Comparison of ENCODE assay signal across 9 cellular contexts in the genomic region with DNA sequence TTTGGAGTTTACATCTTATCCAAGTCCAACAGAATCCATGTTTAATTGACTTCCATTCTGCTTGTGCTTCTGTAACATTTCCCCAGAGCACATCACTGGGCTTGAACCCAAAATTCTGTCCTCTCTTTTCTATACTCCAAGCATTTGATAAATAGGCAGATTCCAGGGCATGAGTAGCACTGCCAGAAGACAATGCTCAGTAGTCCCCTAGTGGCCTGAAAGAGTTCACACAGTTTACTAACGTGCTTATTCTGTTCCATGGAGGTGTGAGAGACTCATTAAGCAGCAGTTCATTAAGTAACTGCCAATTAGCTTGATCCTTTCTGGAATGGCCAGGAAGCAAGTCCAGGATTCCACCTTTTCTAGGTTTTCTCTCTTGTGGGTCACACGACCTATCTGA. TPM values are rescaled to one million over a fixed set of nuclear protein-coding genes. Genes with fewer than 3 reads are reported as not detected.
DNase-seq lines count a peak whose midpoint lies in the region; ATAC-seq and TF ChIP-seq lines count a peak whose summit lies in the region.
"Had no signal": no experiment of that assay in that cellular context is flagged by ENCODE, and none has a peak within 500 bp of the region (broad histone marks: within the 10 kb centered on the region; RNA-seq: fewer than 3 reads in every experiment).

No MANE protein-coding gene starts in this region.

- H3K4me3 Mint-ChIP-seq in activated CD8-positive, alpha-beta T cell treated with anti-CD3 and anti-CD28 coated beads for 36 hours, result no peak overlapping the region

- H3K9me3 Mint-ChIP-seq in activated CD8-positive, alpha-beta T cell treated with anti-CD3 and anti-CD28 coated beads for 36 hours, result no peaks in the 10 kb centered on the region

- no peak overlapping the region for H3K9ac ChIP-seq in colonic mucosa (ENCODE audit: low read depth in 2 of 2, low read length in 2 of 2)

- in situ Hi-C loops in KBM-7 (cut with MboI; ENCODE audit: low pct_unique_long_range_greater_than_20kb, low sequenced_read_pairs), result no loop called here

- TF ChIP-seq CTCF in GM10248 (IDR thresholded peaks at IDR 0.05; ENCODE audit: control extremely low read depth, extremely low read depth, low read depth, missing control alignments) (peak; percentile 43), colonic mucosa (IDR thresholded peaks at IDR 0.05) (peak; percentile 38)
- no peak for TF ChIP-seq CTCF in activated CD8-positive, alpha-beta T cell treated with anti-CD3 and anti-CD28 coated beads for 36 hours (IDR thresholded peaks at IDR 0.05)

- intact Hi-C loops in colonic mucosa (cut with DNase I), result no loop called here
- intact Hi-C loops in activated CD8-positive, alpha-beta T cell treated with anti-CD3 and anti-CD28 coated beads for 36 hours (cut with micrococcal nuclease), result no loop called here

- no peaks in the 10 kb centered on the region for H3K36me3 Mint-ChIP-seq in activated CD8-positive, alpha-beta T cell treated with anti-CD3 and anti-CD28 coated beads for 36 hours (ENCODE audit: low read depth)

- CTCF ChIA-PET in GM10248 (lab: Yijun Ruan, JAX), result interaction anchor here (1.0 to 1.8 kb wide), 2 partner anchors 9 to 12 kb away, joined by 3 to 5 read pairs; a partner anchor contains a TSS
- CTCF ChIA-PET in activated CD8-positive, alpha-beta T cell treated with anti-CD3 and anti-CD28 coated beads for 36 hours (lab: Charles Lee), result interaction anchor here (1.2 kb wide), 1 partner anchor 26 kb away, joined by 3 read pairs; no protein-coding TSS in a partner anchor

- H3K4me1 ChIP-seq in colonic mucosa, result no peaks in the 10 kb centered on the region

- no peaks in the 10 kb centered on the region for H3K36me3 ChIP-seq in colonic mucosa

- no peak overlapping the region for H3K27ac ChIP-seq in colonic mucosa

- no peaks in the 10 kb centered on the region for H3K9me3 ChIP-seq in colonic mucosa

- POLR2A ChIA-PET in GM10248 (lab: Yijun Ruan, JAX), result no interaction called here
- POLR2A ChIA-PET in activated CD8-positive, alpha-beta T cell treated with anti-CD3 and anti-CD28 coated beads for 36 hours (lab: Charles Lee), result no interaction called here

- no peaks in the 10 kb centered on the region for H3K4me1 Mint-ChIP-seq in activated CD8-positive, alpha-beta T cell treated with anti-CD3 and anti-CD28 coated beads for 36 hours (ENCODE audit: low read depth)

- DNase-seq in GM10248 (ENCODE audit: extremely low spot score) (peak; percentile 7), KBM-7 (peak; percentile 16), colonic mucosa (no peak), GF-D8 (lab: John Stamatoyannopoulos, UW) (no peak), amygdala (lab: John Stamatoyannopoulos, UW) (no peak)
- DNase-seq in activated T-cell treated with anti-CD3 and anti-CD28 coated beads, Interleukin-2, amount 50 U/mL, for 48 hours, result no peak
- DNase-seq in activated CD8-positive, alpha-beta T cell treated with anti-CD3 and anti-CD28 coated beads for 36 hours, result no peak

- no peaks in the 10 kb centered on the region for H3K27me3 ChIP-seq in colonic mucosa

- H3K27me3 Mint-ChIP-seq in activated CD8-positive, alpha-beta T cell treated with anti-CD3 and anti-CD28 coated beads for 36 hours, result no peaks in the 10 kb centered on the region

- no peak overlapping the region for H3K4me3 ChIP-seq in colonic mucosa

- H3K27ac Mint-ChIP-seq in activated CD8-positive, alpha-beta T cell treated with anti-CD3 and anti-CD28 coated beads for 36 hours, result no peak overlapping the region

- ATAC-seq in GM21576 (IDR thresholded peaks at IDR 0.05; ENCODE audit: unreplicated experiment), result peak; percentile 73
- no peak for ATAC-seq in activated CD8-positive, alpha-beta T cell treated with anti-CD3 and anti-CD28 coated beads for 36 hours

RNA-seq across cellular contexts. Expression of a gene that starts 9.4 kb away (rescaled TPM):
- total RNA-seq in colonic mucosa, result not detected
- total RNA-seq in activated CD8-positive, alpha-beta T cell treated with anti-CD3 and anti-CD28 coated beads for 36 hours, result not detected
- total RNA-seq: astrocyte had no signal

Comparison
In these comparisons a context has a peak if more than half of its experiments do, and no peak if none do; other contexts are left out.
1. DNase-seq: peak in GM10248 (single experiment) and KBM-7 (single experiment); none in colonic mucosa (single experiment), GF-D8 (single experiment), activated T-cell treated with anti-CD3 and anti-CD28 coated beads, Interleukin-2, amount 50 U/mL, for 48 hours (0 of 2), amygdala (0 of 56) and activated CD8-positive, alpha-beta T cell treated with anti-CD3 and anti-CD28 coated beads for 36 hours (single experiment).